ENCODE assay signal across 1 cellular context in the genomic region with DNA sequence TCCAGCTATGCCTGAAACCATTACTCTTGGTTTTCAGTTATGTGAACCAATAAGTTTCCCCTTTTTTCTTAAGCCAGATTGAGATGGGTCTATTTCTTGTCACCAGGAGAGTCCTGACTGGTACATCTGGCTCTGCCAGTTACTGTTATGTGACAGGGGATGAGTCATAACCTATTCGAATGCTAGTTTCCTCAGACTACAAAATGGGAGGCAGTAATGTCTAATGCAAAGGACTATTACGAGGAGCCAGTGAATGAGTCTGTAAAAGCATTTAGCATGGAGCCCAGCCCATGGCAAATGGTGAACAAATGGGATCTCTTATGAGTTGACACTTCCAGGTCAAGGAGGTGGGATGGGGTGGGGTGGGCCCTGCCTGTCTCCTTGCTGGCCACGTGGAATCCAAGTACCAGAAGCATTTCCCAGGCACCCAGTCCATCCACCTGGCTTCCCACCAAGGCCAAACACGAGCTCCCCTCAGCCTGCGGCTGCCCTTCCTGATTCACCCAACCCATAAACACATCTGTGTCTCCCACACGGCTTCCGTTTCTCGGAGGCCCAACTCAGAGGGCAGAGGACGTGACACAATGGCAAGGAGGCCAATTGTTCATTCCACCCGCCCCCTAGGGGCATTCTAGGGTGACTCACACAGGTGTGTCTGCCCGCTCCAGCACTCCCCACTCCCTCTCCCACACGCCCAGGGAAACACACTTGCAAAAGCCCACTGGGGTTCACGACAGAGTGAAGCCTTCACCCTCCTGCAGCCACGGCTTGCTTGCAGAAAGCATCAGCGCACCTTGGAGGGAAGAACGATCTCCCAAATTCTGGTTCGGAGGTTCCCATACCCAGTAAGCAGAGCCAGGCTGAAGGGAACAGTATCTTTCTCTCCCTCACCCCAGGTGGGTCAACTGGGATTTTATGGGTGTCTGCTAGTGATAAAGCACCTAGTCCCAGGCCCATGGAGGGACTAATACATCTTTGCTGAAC.
TF ChIP-seq lines count a peak whose summit lies in the region.

No MANE protein-coding gene starts in this region.

TF ChIP-seq in GM12878, 131 proteins besides CTCF, POLR2A, EP300 and RAD21 (continued from another document):
- TF ChIP-seq RELA (IDR thresholded peaks at IDR 0.05; ENCODE audit: borderline replicate concordance, partially characterized antibody): no peak
- TF ChIP-seq SREBF1 (IDR thresholded peaks at IDR 0.05; ENCODE audit: low read length): no peak
- TF ChIP-seq MTA2 (IDR thresholded peaks at IDR 0.05; ENCODE audit: low read depth): no peak
- TF ChIP-seq CBX3 (IDR thresholded peaks at IDR 0.05; ENCODE audit: borderline replicate concordance, low read depth): no peak
- TF ChIP-seq SP1 (IDR thresholded peaks at IDR 0.05; ENCODE audit: low read depth, low read length): no peak
- TF ChIP-seq, protein P1, sequence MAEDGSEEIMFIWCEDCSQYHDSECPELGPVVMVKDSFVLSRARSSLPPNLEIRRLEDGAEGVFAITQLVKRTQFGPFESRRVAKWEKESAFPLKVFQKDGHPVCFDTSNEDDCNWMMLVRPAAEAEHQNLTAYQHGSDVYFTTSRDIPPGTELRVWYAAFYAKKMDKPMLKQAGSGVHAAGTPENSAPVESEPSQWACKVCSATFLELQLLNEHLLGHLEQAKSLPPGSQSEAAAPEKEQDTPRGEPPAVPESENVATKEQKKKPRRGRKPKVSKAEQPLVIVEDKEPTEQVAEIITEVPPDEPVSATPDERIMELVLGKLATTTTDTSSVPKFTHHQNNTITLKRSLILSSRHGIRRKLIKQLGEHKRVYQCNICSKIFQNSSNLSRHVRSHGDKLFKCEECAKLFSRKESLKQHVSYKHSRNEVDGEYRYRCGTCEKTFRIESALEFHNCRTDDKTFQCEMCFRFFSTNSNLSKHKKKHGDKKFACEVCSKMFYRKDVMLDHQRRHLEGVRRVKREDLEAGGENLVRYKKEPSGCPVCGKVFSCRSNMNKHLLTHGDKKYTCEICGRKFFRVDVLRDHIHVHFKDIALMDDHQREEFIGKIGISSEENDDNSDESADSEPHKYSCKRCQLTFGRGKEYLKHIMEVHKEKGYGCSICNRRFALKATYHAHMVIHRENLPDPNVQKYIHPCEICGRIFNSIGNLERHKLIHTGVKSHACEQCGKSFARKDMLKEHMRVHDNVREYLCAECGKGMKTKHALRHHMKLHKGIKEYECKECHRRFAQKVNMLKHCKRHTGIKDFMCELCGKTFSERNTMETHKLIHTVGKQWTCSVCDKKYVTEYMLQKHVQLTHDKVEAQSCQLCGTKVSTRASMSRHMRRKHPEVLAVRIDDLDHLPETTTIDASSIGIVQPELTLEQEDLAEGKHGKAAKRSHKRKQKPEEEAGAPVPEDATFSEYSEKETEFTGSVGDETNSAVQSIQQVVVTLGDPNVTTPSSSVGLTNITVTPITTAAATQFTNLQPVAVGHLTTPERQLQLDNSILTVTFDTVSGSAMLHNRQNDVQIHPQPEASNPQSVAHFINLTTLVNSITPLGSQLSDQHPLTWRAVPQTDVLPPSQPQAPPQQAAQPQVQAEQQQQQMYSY (CRISPR knock-in tag; IDR thresholded peaks at IDR 0.05): no peak
